8 cellular contexts compared by ENCODE assay signal in genomic region chr18:23143059-23143831, GRCh38. TPM values are rescaled to one million over a fixed set of nuclear protein-coding genes. Genes with fewer than 3 reads are reported as not detected.
DNase-seq lines count a peak whose midpoint lies in the region; ATAC-seq and TF ChIP-seq lines count a peak whose summit lies in the region.

No MANE protein-coding gene starts in this region.

- H3K36me3 ChIP-seq in Panc1 (ENCODE audit: control insufficient read depth, insufficient read depth, low read length) (no peaks in the 10 kb centered on the region), psoas muscle (ENCODE audit: insufficient read depth in 1 of 2, low read depth in 1 of 2) (no peaks in the 10 kb centered on the region)

- no peaks in the 10 kb centered on the region for H3K36me3 Mint-ChIP-seq in activated naive CD4-positive, alpha-beta T cell treated with anti-CD3 and anti-CD28 coated beads, Interleukin-2, amount 10 ng/mL, durations not matched to agents 7 days and 5 days

- H3K4me3 Mint-ChIP-seq in activated naive CD4-positive, alpha-beta T cell treated with anti-CD3 and anti-CD28 coated beads, Interleukin-2, amount 10 ng/mL, durations not matched to agents 7 days and 5 days, result no peak overlapping the region

- H3K4me1 ChIP-seq in Panc1 (ENCODE audit: control insufficient read depth, insufficient read depth, low read length), result peaks cover 83% of the 10 kb centered on the region
- no peaks in the 10 kb centered on the region for H3K4me1 ChIP-seq in psoas muscle

- DNase-seq in GM12865 (ENCODE audit: low read depth) (peak; percentile 22), Panc1 (ENCODE audit: low read depth, low spot score) (no peak), fibroblast of villous mesenchyme (ENCODE audit: low read depth) (peak; percentile 44), psoas muscle (peak in 1 of 2 donors; percentile 31)
- no peak for DNase-seq in activated CD4-positive, CD25-positive, alpha-beta regulatory T cell (lab: John Stamatoyannopoulos, UW)
- no peak for DNase-seq in activated naive CD4-positive, alpha-beta T cell treated with anti-CD3 and anti-CD28 coated beads, Interleukin-2, amount 10 ng/mL, durations not matched to agents 7 days and 5 days
- DNase-seq in activated naive CD4-positive, alpha-beta T cell (lab: John Stamatoyannopoulos, UW), result no peak

- H3K9me3 Mint-ChIP-seq in activated naive CD4-positive, alpha-beta T cell treated with anti-CD3 and anti-CD28 coated beads, Interleukin-2, amount 10 ng/mL, durations not matched to agents 7 days and 5 days, result no peaks in the 10 kb centered on the region

- H3K4me3 ChIP-seq in GM12865 (ENCODE audit: low read depth, low read length) (no peak overlapping the region), Panc1 (ENCODE audit: low read depth in 2 of 2, low read length in 2 of 2) (peak overlapping the region in 1 of 2 experiments; percentile 17; a peak in 1 of 4 replicates), fibroblast of villous mesenchyme (ENCODE audit: low read depth, low read length) (no peak overlapping the region), psoas muscle (no peak overlapping the region)

- CTCF ChIA-PET in Panc1 (lab: Charles Lee), result no interaction called here
- CTCF ChIA-PET in activated naive CD4-positive, alpha-beta T cell treated with anti-CD3 and anti-CD28 coated beads, Interleukin-2, amount 10 ng/mL, durations not matched to agents 7 days and 5 days (lab: Charles Lee), result interaction anchor here (1.1 kb wide), 1 partner anchor 268 kb away, joined by 3 read pairs; no protein-coding TSS in a partner anchor

- H3K27ac ChIP-seq in Panc1 (ENCODE audit: low read length) (peak overlapping the region; percentile 88), psoas muscle (no peak overlapping the region)

- H3K27me3 Mint-ChIP-seq in activated naive CD4-positive, alpha-beta T cell treated with anti-CD3 and anti-CD28 coated beads, Interleukin-2, amount 10 ng/mL, durations not matched to agents 7 days and 5 days, result peaks cover 22% of the 10 kb centered on the region

- 64 to 79% (median 73%) methylated on average over 9 to 10 of the region's 10 CpGs for WGBS in psoas muscle, 3 donors

- H3K4me1 Mint-ChIP-seq in activated naive CD4-positive, alpha-beta T cell treated with anti-CD3 and anti-CD28 coated beads, Interleukin-2, amount 10 ng/mL, durations not matched to agents 7 days and 5 days, result peaks cover 19% of the 10 kb centered on the region

- POLR2A ChIA-PET in Panc1 (lab: Charles Lee), result no interaction called here

- intact Hi-C loops in Panc1 (cut with micrococcal nuclease; ENCODE audit: unreplicated experiment) (no loop called here), psoas muscle (cut with DNase I) (no loop called here)

- ATAC-seq in Panc1, result peak; percentile 53
- peak in 3 of 4 donors; percentile 43 to 68 (median 61) for ATAC-seq in psoas muscle
- ATAC-seq in GM21825 (IDR thresholded peaks at IDR 0.05; ENCODE audit: unreplicated experiment), result no peak

- BruUV-seq in Panc1 (replicated peaks; lab: Mats Ljungman, UMichigan), result no TSS peak

- H3K27me3 ChIP-seq in Panc1 (ENCODE audit: control insufficient read depth, insufficient read depth, low read length) (no peaks in the 10 kb centered on the region), psoas muscle (ENCODE audit: insufficient read depth in 3 of 3, low read length in 2 of 3) (no peaks in the 10 kb centered on the region)

- no peaks in the 10 kb centered on the region for H3K9me3 ChIP-seq in Panc1 (ENCODE audit: control insufficient read depth, insufficient read depth, low read depth, low read length)
- H3K9me3 ChIP-seq in psoas muscle, result no peaks in the 10 kb centered on the region

- in situ Hi-C loops in Panc1 (cut with HindIII; ENCODE audit: low pct_unique_long_range_greater_than_20kb, low sequenced_read_pairs), result no loop called here

- no peak overlapping the region for H3K27ac Mint-ChIP-seq in activated naive CD4-positive, alpha-beta T cell treated with anti-CD3 and anti-CD28 coated beads, Interleukin-2, amount 10 ng/mL, durations not matched to agents 7 days and 5 days

- TF ChIP-seq CTCF in GM12865 (IDR thresholded peaks at IDR 0.05; ENCODE audit: insufficient read depth, low read depth, low read length, missing control alignments) (no peak), Panc1 (IDR thresholded peaks at IDR 0.05) (no peak), fibroblast of villous mesenchyme (IDR thresholded peaks at IDR 0.05; ENCODE audit: insufficient read depth, low read depth, low read length) (no peak), psoas muscle (IDR thresholded peaks at IDR 0.05) (no peak)

RNA-seq across cellular contexts. Expression of gene CABLES1, which starts 8.0 kb away (rescaled TPM):
- total RNA-seq in Panc1 (2021; ENCODE audit: unreplicated experiment) (66.4 TPM), fibroblast of villous mesenchyme (0.43 and 1.3 TPM in 2 replicates), psoas muscle (1 to 10 TPM in 2 of 4 donors, under 1 TPM in 2; 0.42 to 1.5 (median 1.1) TPM)
- 43.4 TPM for polyA plus RNA-seq in Panc1 (2012; ENCODE audit: insufficient read length)
- 1 to 10 TPM in 1 of 3 donors, under 1 TPM in 2; 0.45 to 1.1 (median 0.46) TPM for polyA plus RNA-seq in psoas muscle

Comparison
In these comparisons a context has a peak if more than half of its experiments do, and no peak if none do; other contexts are left out.
1. DNase-seq: peak in GM12865 (single experiment) and fibroblast of villous mesenchyme (single experiment); none in Panc1 (single experiment), activated CD4-positive, CD25-positive, alpha-beta regulatory T cell (0 of 4), activated naive CD4-positive, alpha-beta T cell treated with anti-CD3 and anti-CD28 coated beads, Interleukin-2, amount 10 ng/mL, durations not matched to agents 7 days and 5 days (single experiment) and activated naive CD4-positive, alpha-beta T cell (0 of 4).
2. RNA of gene CABLES1, which starts 8.0 kb away (total RNA-seq): 66.4 TPM in Panc1 (single experiment); 0.42 to 1.5 TPM in psoas muscle and 0.43 to 1.3 TPM in fibroblast of villous mesenchyme; every median in the first group is over 10 times any median in the second.